8 cellular contexts compared by ENCODE assay signal in the genomic region with DNA sequence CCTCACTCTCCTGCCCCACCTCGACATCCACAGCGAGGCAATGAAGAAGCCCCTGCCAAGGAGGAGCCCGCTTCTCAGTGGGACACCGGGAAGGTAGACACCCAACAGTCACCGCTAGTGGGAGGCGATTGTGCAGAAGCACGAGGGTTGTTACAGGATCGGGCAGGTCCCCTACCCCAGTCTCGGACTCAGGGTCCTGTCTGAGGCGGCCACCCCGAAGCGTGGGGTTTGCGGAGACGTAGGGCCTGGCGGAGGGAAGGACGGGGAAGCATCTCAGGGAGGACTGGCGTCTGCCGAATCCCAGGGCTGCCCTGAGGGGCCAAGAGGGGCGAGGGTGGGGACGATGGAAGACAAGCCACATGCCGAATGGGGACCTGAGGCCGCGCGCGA.
A peak's percentile ranks its signal among the peaks of the same experiment; 100 is the strongest.
DNase-seq lines count a peak whose midpoint lies in the region; ATAC-seq and TF ChIP-seq lines count a peak whose summit lies in the region.
"Not testable (repeated sequence)": the region's sequence is repeated elsewhere in the genome, so short reads cannot be mapped to it uniquely, and the experiment has no call there.

No MANE protein-coding gene starts in this region.

- not testable (repeated sequence) for H3K36me3 Mint-ChIP-seq in natural killer cell treated with Interleukin-12 subunit alpha and Interleukin-12 subunit beta and Interleukin-15 and Interleukin-18, amount 100 ng/mL, for 72 hours

- peak; percentile 45 for DNase-seq in GM06990 (ENCODE audit: extremely low read depth, insufficient read length)
- peak; percentile 24 for DNase-seq in GM23248
- DNase-seq in body of pancreas; left cardiac atrium; natural killer cell treated with Interleukin-12 subunit alpha and Interleukin-12 subunit beta and Interleukin-15 and Interleukin-18, amount 100 ng/mL, for 72 hours (ENCODE audit: low spot score); testis: not testable (repeated sequence)

- peak overlapping the region; percentile 91 for H3K9ac ChIP-seq in GM23248

- H3K4me2 ChIP-seq in GM23248 (ENCODE audit: unreplicated experiment) = peak overlapping the region; percentile 93

- H3K79me2 ChIP-seq in GM23248 (ENCODE audit: insufficient read depth) = peaks cover 77% of the 10 kb centered on the region

- H3K9me3 Mint-ChIP-seq in natural killer cell treated with Interleukin-12 subunit alpha and Interleukin-12 subunit beta and Interleukin-15 and Interleukin-18, amount 100 ng/mL, for 72 hours = not testable (repeated sequence)

- H3K4me3 Mint-ChIP-seq in natural killer cell treated with Interleukin-12 subunit alpha and Interleukin-12 subunit beta and Interleukin-15 and Interleukin-18, amount 100 ng/mL, for 72 hours = peak overlapping the region; percentile 97

- not testable (repeated sequence) for H3K36me3 ChIP-seq in GM06990 (ENCODE audit: control insufficient read depth, insufficient read depth, low read length); GM23248 (ENCODE audit: low read depth); body of pancreas (replicated peaks in 1 of 2; ENCODE audit: insufficient read depth in 1 of 2, low read depth in 2 of 2); testis (ENCODE audit: low read depth, missing control alignments)

- 1 to 2% methylated on average over 8 to 25 of the region's 25 CpGs for WGBS in GM23248 (ENCODE audit: low coverage in 1 of 2, low lambda C conversion rate in 2 of 2, missing lambda C conversion rate in 2 of 2), 2 experiments
- 2% methylated on average over 8 to 9 of the region's 25 CpGs for whole genome bisulfite sequencing in body of pancreas, 2 donors
- WGBS in testis, 2 donors = 0% methylated on average over 9 to 13 of the region's 25 CpGs

- not testable (repeated sequence) for H3K9me3 ChIP-seq in GM23248 (ENCODE audit: low read depth); body of pancreas; testis

- peak overlapping the region; percentile 69 for H2AFZ ChIP-seq in GM23248

- H3K27ac ChIP-seq in GM23248 (peak overlapping the region; percentile 90), body of pancreas (peak overlapping the region; percentile 67 to 95 (median 86)), testis (peak overlapping the region; percentile 89 to 94)

- peak overlapping the region; percentile 73 for H3K4me3 ChIP-seq in GM06990 (replicated peaks; ENCODE audit: low read depth, low read length)
- H3K4me3 ChIP-seq in GM23248 = peak overlapping the region; percentile 100
- H3K4me3 ChIP-seq in body of pancreas = peak overlapping the region; percentile 45 to 65
- H3K4me3 ChIP-seq in testis = peak overlapping the region; percentile 72 to 85

- ATAC-seq in HG03457 (IDR thresholded peaks at IDR 0.05; ENCODE audit: unreplicated experiment) (peak; percentile 29), SK-N-SH treated with all-trans-retinoic acid at 6 μM for 48 hours (peak; percentile 72), body of pancreas (peak; percentile 19), left cardiac atrium (peak; percentile 27 to 40)
- ATAC-seq in natural killer cell treated with Interleukin-12 subunit alpha and Interleukin-12 subunit beta and Interleukin-15 and Interleukin-18, amount 100 ng/mL, for 72 hours = not testable (repeated sequence)

- intact Hi-C loops in body of pancreas (cut with DNase I); left cardiac atrium (cut with DNase I); testis (cut with DNase I; ENCODE audit: low total_unique reads): not testable (repeated sequence)

- H3K27me3 ChIP-seq in GM06990 (replicated peaks; ENCODE audit: control insufficient read depth, insufficient read depth, low read length); GM23248 (replicated peaks; ENCODE audit: insufficient read depth); body of pancreas; testis: not testable (repeated sequence)

- not testable (repeated sequence) for H3K27me3 Mint-ChIP-seq in natural killer cell treated with Interleukin-12 subunit alpha and Interleukin-12 subunit beta and Interleukin-15 and Interleukin-18, amount 100 ng/mL, for 72 hours

- H3K27ac Mint-ChIP-seq in natural killer cell treated with Interleukin-12 subunit alpha and Interleukin-12 subunit beta and Interleukin-15 and Interleukin-18, amount 100 ng/mL, for 72 hours = peak overlapping the region; percentile 93 to 95

- TF ChIP-seq POLR2A in body of pancreas (IDR thresholded peaks at IDR 0.05); testis (IDR thresholded peaks at IDR 0.05): not testable (repeated sequence)

- H3K4me1 ChIP-seq in GM23248 (ENCODE audit: insufficient read depth); body of pancreas; testis: not testable (repeated sequence)

- TF ChIP-seq CTCF in GM06990 (IDR thresholded peaks at IDR 0.05; ENCODE audit: insufficient read depth, low read length, poor library complexity, severe bottlenecking); body of pancreas (IDR thresholded peaks at IDR 0.05); testis (IDR thresholded peaks at IDR 0.05): not testable (repeated sequence)

- in situ Hi-C loops in GM23248 (cut with MboI) = not testable (repeated sequence)

- not testable (repeated sequence) for H3F3A ChIP-seq in GM23248 (ENCODE audit: insufficient read depth)

- peaks cover 20 to 23% of the 10 kb centered on the region in 2 donors for H3K4me1 Mint-ChIP-seq in natural killer cell treated with Interleukin-12 subunit alpha and Interleukin-12 subunit beta and Interleukin-15 and Interleukin-18, amount 100 ng/mL, for 72 hours (ENCODE audit: low read depth in 2 of 2)

- H3K9me2 ChIP-seq in GM23248 (ENCODE audit: insufficient read depth) = not testable (repeated sequence)

- not testable (repeated sequence) for H4K20me1 ChIP-seq in GM23248 (ENCODE audit: insufficient read depth)
